Comparison of ENCODE assay signal across 8 cellular contexts in genomic region chr10:69048103-69048502, GRCh38. TPM values are rescaled to one million over a fixed set of nuclear protein-coding genes. Genes with fewer than 3 reads are reported as not detected.
DNase-seq lines count a peak whose midpoint lies in the region; ATAC-seq and TF ChIP-seq lines count a peak whose summit lies in the region.

No MANE protein-coding gene starts in this region.

- intact Hi-C loops in activated T-helper 2 cell treated with anti-CD3 and anti-CD28 coated beads, Interferon-gamma antibody, Interleukin-2, Interleukin-4, amounts not matched to agents 10 μg/mL and 5 μg/mL and 100 μg/mL, durations not matched to agents 14 hours and 24 hours and 36 hours (cut with micrococcal nuclease), result loop anchor here (5.0 kb wide), 1 partner anchor 41 kb away; no protein-coding TSS in a partner anchor

- H3K4me3 Mint-ChIP-seq in activated T-helper 2 cell treated with anti-CD3 and anti-CD28 coated beads, Interferon-gamma antibody, Interleukin-2, Interleukin-4, amounts not matched to agents 10 μg/mL and 5 μg/mL and 100 μg/mL, durations not matched to agents 14 hours and 24 hours and 36 hours (ENCODE audit: low read depth), result no peak overlapping the region

- TF ChIP-seq CTCF in suprapubic skin (IDR thresholded peaks at IDR 0.05), result no peak
- TF ChIP-seq CTCF in GM10248 (IDR thresholded peaks at IDR 0.05; ENCODE audit: control extremely low read depth, extremely low read depth, low read depth, missing control alignments), result no peak

- no peak overlapping the region for H3K4me3 ChIP-seq in suprapubic skin

- H3K27me3 Mint-ChIP-seq in activated T-helper 2 cell treated with anti-CD3 and anti-CD28 coated beads, Interferon-gamma antibody, Interleukin-2, Interleukin-4, amounts not matched to agents 10 μg/mL and 5 μg/mL and 100 μg/mL, durations not matched to agents 14 hours and 24 hours and 36 hours (ENCODE audit: low read depth), result no peaks in the 10 kb centered on the region

- POLR2A ChIA-PET in GM10248 (lab: Yijun Ruan, JAX), result interaction anchor here (0.6 to 1.8 kb wide), 4 partner anchors 11 to 43 kb away, joined by 4 to 5 read pairs (median 4); partner anchors contain the start of gene SRGN

- no peaks in the 10 kb centered on the region for H3K9me3 Mint-ChIP-seq in activated T-helper 2 cell treated with anti-CD3 and anti-CD28 coated beads, Interferon-gamma antibody, Interleukin-2, Interleukin-4, amounts not matched to agents 10 μg/mL and 5 μg/mL and 100 μg/mL, durations not matched to agents 14 hours and 24 hours and 36 hours

- ATAC-seq in left lobe of liver, result peak; percentile 49

- H3K36me3 ChIP-seq in suprapubic skin, result no peaks in the 10 kb centered on the region

- peak overlapping the region; percentile 85 for H3K27ac Mint-ChIP-seq in activated T-helper 2 cell treated with anti-CD3 and anti-CD28 coated beads, Interferon-gamma antibody, Interleukin-2, Interleukin-4, amounts not matched to agents 10 μg/mL and 5 μg/mL and 100 μg/mL, durations not matched to agents 14 hours and 24 hours and 36 hours

- WGBS in suprapubic skin, result 67% methylated on average over 8 of the region's 8 CpGs

- TF ChIP-seq POLR2A in suprapubic skin (IDR thresholded peaks at IDR 0.05), result no peak

- TF ChIP-seq EP300 in suprapubic skin (IDR thresholded peaks at IDR 0.05), result no peak

- peaks cover 10% of the 10 kb centered on the region for H3K4me1 ChIP-seq in suprapubic skin

- CTCF ChIA-PET in GM10248 (lab: Yijun Ruan, JAX), result interaction anchor here (1.8 to 13.3 kb wide), 3 partner anchors 17 to 44 kb away, joined by 5 to 96 read pairs (median 24); no protein-coding TSS in a partner anchor

- H3K27ac ChIP-seq in suprapubic skin, result peak overlapping the region; percentile 50

- H3K9me3 ChIP-seq in suprapubic skin, result no peaks in the 10 kb centered on the region

- H3K27me3 ChIP-seq in suprapubic skin, result no peaks in the 10 kb centered on the region

- peak; percentile 70 for DNase-seq in activated CD8-positive, alpha-beta memory T cell treated with anti-CD3 and anti-CD28 coated beads, Interleukin-2, amount 50 U/mL, for 48 hours
- DNase-seq in activated CD8-positive, alpha-beta memory T cell treated with anti-CD3 and anti-CD28 coated beads for 24 hours, result no peak
- DNase-seq in activated T-helper 2 cell treated with anti-CD3 and anti-CD28 coated beads, Interferon-gamma antibody, Interleukin-2, Interleukin-4, amounts not matched to agents 10 μg/mL and 5 μg/mL and 100 μg/mL, durations not matched to agents 14 hours and 24 hours and 36 hours (ENCODE audit: low spot score), result peak; percentile 36
- DNase-seq in left lobe of liver (ENCODE audit: low spot score) (no peak), suprapubic skin (ENCODE audit: low spot score in 2 of 2) (no peak), NCI-H526 treated with DMSO at 0.1 percent for 48 hours (lab: John Stamatoyannopoulos, UW) (no peak), GM10248 (ENCODE audit: extremely low spot score) (no peak)
- no peak for DNase-seq in activated CD4-positive, CD25-positive, alpha-beta regulatory T cell (lab: John Stamatoyannopoulos, UW)

- H3K4me1 Mint-ChIP-seq in activated T-helper 2 cell treated with anti-CD3 and anti-CD28 coated beads, Interferon-gamma antibody, Interleukin-2, Interleukin-4, amounts not matched to agents 10 μg/mL and 5 μg/mL and 100 μg/mL, durations not matched to agents 14 hours and 24 hours and 36 hours (ENCODE audit: low read depth), result peaks cover 68% of the 10 kb centered on the region

- H3K36me3 Mint-ChIP-seq in activated T-helper 2 cell treated with anti-CD3 and anti-CD28 coated beads, Interferon-gamma antibody, Interleukin-2, Interleukin-4, amounts not matched to agents 10 μg/mL and 5 μg/mL and 100 μg/mL, durations not matched to agents 14 hours and 24 hours and 36 hours (ENCODE audit: low read depth), result no peaks in the 10 kb centered on the region

RNA-seq across cellular contexts. Expression of gene SRGN, which starts 39.8 kb away (rescaled TPM):
- 1,340 and 1,350 TPM in 2 replicates for total RNA-seq in activated T-helper 2 cell treated with anti-CD3 and anti-CD28 coated beads, Interferon-gamma antibody, Interleukin-2, Interleukin-4, amounts not matched to agents 10 μg/mL and 5 μg/mL and 100 μg/mL, durations not matched to agents 14 hours and 24 hours and 36 hours
- total RNA-seq in left lobe of liver (29.1 TPM), suprapubic skin (10 to 100 TPM; 17.2 to 24.9 (median 21.2) TPM)

RNA-seq across cellular contexts. Expression of gene KIFBP, which starts 59.5 kb away (rescaled TPM):
- 16.7 and 17.1 TPM in 2 replicates for total RNA-seq in activated T-helper 2 cell treated with anti-CD3 and anti-CD28 coated beads, Interferon-gamma antibody, Interleukin-2, Interleukin-4, amounts not matched to agents 10 μg/mL and 5 μg/mL and 100 μg/mL, durations not matched to agents 14 hours and 24 hours and 36 hours
- 8.2 TPM for total RNA-seq in left lobe of liver
- total RNA-seq in suprapubic skin, result 10 to 100 TPM; 15.0 to 21.5 (median 20.8) TPM

Comparison
In these comparisons a context has a peak if more than half of its experiments do, and no peak if none do; other contexts are left out.
1. DNase-seq: peak in activated CD8-positive, alpha-beta memory T cell treated with anti-CD3 and anti-CD28 coated beads, Interleukin-2, amount 50 U/mL, for 48 hours (single experiment) and activated T-helper 2 cell treated with anti-CD3 and anti-CD28 coated beads, Interferon-gamma antibody, Interleukin-2, Interleukin-4, amounts not matched to agents 10 μg/mL and 5 μg/mL and 100 μg/mL, durations not matched to agents 14 hours and 24 hours and 36 hours (single experiment); none in activated CD8-positive, alpha-beta memory T cell treated with anti-CD3 and anti-CD28 coated beads for 24 hours (single experiment), left lobe of liver (single experiment), suprapubic skin (0 of 2), NCI-H526 treated with DMSO at 0.1 percent for 48 hours (single experiment), activated CD4-positive, CD25-positive, alpha-beta regulatory T cell (0 of 4) and GM10248 (single experiment).
2. RNA of gene SRGN, which starts 39.8 kb away (total RNA-seq): 1,340 to 1,350 TPM in activated T-helper 2 cell treated with anti-CD3 and anti-CD28 coated beads, Interferon-gamma antibody, Interleukin-2, Interleukin-4, amounts not matched to agents 10 μg/mL and 5 μg/mL and 100 μg/mL, durations not matched to agents 14 hours and 24 hours and 36 hours; 29.1 TPM in left lobe of liver (single experiment) and 17.2 to 24.9 TPM in suprapubic skin; every median in the first group is over 10 times any median in the second.